Comparison of ENCODE assay signal across 9 cellular contexts in genomic region chr5:55160493-55161209, GRCh38. TPM values are rescaled to one million over a fixed set of nuclear protein-coding genes. Genes with fewer than 3 reads are reported as not detected.
DNase-seq lines count a peak whose midpoint lies in the region; ATAC-seq and TF ChIP-seq lines count a peak whose summit lies in the region.
"Had no signal": no experiment of that assay in that cellular context is flagged by ENCODE, and none has a peak within 500 bp of the region (broad histone marks: within the 10 kb centered on the region; RNA-seq: fewer than 3 reads in every experiment).

No MANE protein-coding gene starts in this region.

- H3K4me3 ChIP-seq in Caco-2 (ENCODE audit: low read depth, low read length) (peak overlapping the region; percentile 32), SJCRH30 (peak overlapping the region; percentile 67), fibroblast of pulmonary artery (replicated peaks; ENCODE audit: low read depth, low read length) (peak overlapping the region; percentile 70), osteoblast (ENCODE audit: insufficient read depth, low read length) (peak overlapping the region; percentile 83)

- H2AFZ ChIP-seq in osteoblast (ENCODE audit: low read length), result peak overlapping the region; percentile 79

- H3K4me3 Mint-ChIP-seq in Caco-2 (ENCODE audit: unreplicated experiment), result peak overlapping the region; percentile 78
- H3K4me3 Mint-ChIP-seq in naive thymus-derived CD8-positive, alpha-beta T cell, result no peak overlapping the region

- intact Hi-C loops in Caco-2 (cut with micrococcal nuclease; ENCODE audit: unreplicated experiment), result no loop called here

- H3K4me1 ChIP-seq in Caco-2 (no peaks in the 10 kb centered on the region), SJCRH30 (no peaks in the 10 kb centered on the region), osteoblast (ENCODE audit: insufficient read depth, low read length) (peaks cover 15% of the 10 kb centered on the region)

- H3K36me3 ChIP-seq in Caco-2 (ENCODE audit: control insufficient read depth, insufficient read depth, low read length) (no peaks in the 10 kb centered on the region), SJCRH30 (peaks cover 17% of the 10 kb centered on the region), osteoblast (ENCODE audit: insufficient read depth, low read length) (peaks cover 41% of the 10 kb centered on the region)

- H3K4me2 ChIP-seq in osteoblast (ENCODE audit: insufficient read depth, low read length), result peak overlapping the region; percentile 83

- H3K27me3 ChIP-seq in Caco-2 (replicated peaks; ENCODE audit: control insufficient read depth, insufficient read depth, low read length) (no peaks in the 10 kb centered on the region), SJCRH30 (no peaks in the 10 kb centered on the region), osteoblast (ENCODE audit: insufficient read depth, low read length) (no peaks in the 10 kb centered on the region)

- POLR2A ChIA-PET in Caco-2 (lab: Charles Lee), result no interaction called here
- POLR2A ChIA-PET in naive thymus-derived CD8-positive, alpha-beta T cell (lab: Charles Lee), result no interaction called here

- H3K9me3 Mint-ChIP-seq in Caco-2 (ENCODE audit: unreplicated experiment), result no peaks in the 10 kb centered on the region
- H3K9me3 Mint-ChIP-seq in naive thymus-derived CD8-positive, alpha-beta T cell, result peaks cover 0 to 7% (median 2%) of the 10 kb centered on the region in 9 donors

- no peak for ATAC-seq in HG03025 (IDR thresholded peaks at IDR 0.05; ENCODE audit: low FRiP score, unreplicated experiment)
- no peak for ATAC-seq in naive thymus-derived CD8-positive, alpha-beta T cell

- TF ChIP-seq CTCF in Caco-2 (IDR thresholded peaks at IDR 0.05; ENCODE audit: insufficient read depth in 1 of 2, low read depth in 1 of 2, low read length in 1 of 2, severe bottlenecking in 1 of 2, unreplicated experiment in 1 of 2), result no peak
- TF ChIP-seq CTCF in fibroblast of pulmonary artery (IDR thresholded peaks at IDR 0.05; ENCODE audit: low read length, missing control alignments), result no peak
- no peak for TF ChIP-seq CTCF in osteoblast (IDR thresholded peaks at IDR 0.05; ENCODE audit: extremely low read depth, low read depth, low read length)

- CTCF ChIA-PET in Caco-2 (lab: Charles Lee), result interaction anchor here (0.6 to 1.6 kb wide), 17 partner anchors 15 to 644 kb away, joined by 3 to 42 read pairs (median 4); partner anchors contain the start of genes CCNO and MCIDAS

- peaks cover 34% of the 10 kb centered on the region for H4K20me1 ChIP-seq in osteoblast (ENCODE audit: insufficient read depth, low read length)

- BruUV-seq in Caco-2 (replicated peaks; lab: Mats Ljungman, UMichigan), result TSS peak; percentile 70

- peak in 1 of 2 experiments; percentile 39 for DNase-seq in Caco-2
- peak; percentile 74 to 83 for DNase-seq in SJCRH30
- DNase-seq in fibroblast of pulmonary artery (ENCODE audit: low read depth), result peak; percentile 96
- DNase-seq in osteoblast (ENCODE audit: insufficient read length, low spot score, missing footprints), result peak; percentile 88
- no peak for DNase-seq in T-helper 9 cell
- DNase-seq in stimulated activated CD4-positive, alpha-beta T cell treated with anti-CD3 and anti-CD28 coated beads, Interleukin-12 subunit alpha, Interleukin-12 subunit beta, amount 100 ng/mL, for 4 hours, result no peak
- DNase-seq in naive thymus-derived CD8-positive, alpha-beta T cell, result no peak

- no peaks in the 10 kb centered on the region for H3K36me3 Mint-ChIP-seq in Caco-2 (ENCODE audit: insufficient read depth, unreplicated experiment)
- H3K36me3 Mint-ChIP-seq in naive thymus-derived CD8-positive, alpha-beta T cell, result no peaks in the 10 kb centered on the region

- peaks cover 13% of the 10 kb centered on the region for H3K27me3 Mint-ChIP-seq in Caco-2 (ENCODE audit: insufficient read depth, unreplicated experiment)
- peaks cover 10 to 40% (median 17%) of the 10 kb centered on the region in 5 donors for H3K27me3 Mint-ChIP-seq in naive thymus-derived CD8-positive, alpha-beta T cell

- H3K9me3 ChIP-seq in Caco-2 (no peaks in the 10 kb centered on the region), SJCRH30 (replicated peaks) (no peaks in the 10 kb centered on the region), osteoblast (ENCODE audit: low read depth, low read length) (no peaks in the 10 kb centered on the region)

- peaks cover 34% of the 10 kb centered on the region for H3K79me2 ChIP-seq in osteoblast (ENCODE audit: insufficient read depth, low read length)

- H3K27ac ChIP-seq in SJCRH30, result peak overlapping the region; percentile 72
- H3K27ac ChIP-seq in osteoblast (ENCODE audit: low read depth, low read length), result peak overlapping the region; percentile 95

- no peaks in the 10 kb centered on the region for H3K4me1 Mint-ChIP-seq in Caco-2 (ENCODE audit: low read depth, unreplicated experiment)
- peaks cover 0 to 4% (median 0%) of the 10 kb centered on the region in 4 donors for H3K4me1 Mint-ChIP-seq in naive thymus-derived CD8-positive, alpha-beta T cell

- H3K27ac Mint-ChIP-seq in Caco-2 (ENCODE audit: unreplicated experiment), result peak overlapping the region; percentile 78
- H3K27ac Mint-ChIP-seq in naive thymus-derived CD8-positive, alpha-beta T cell, result no peak overlapping the region

RNA-seq across cellular contexts. Expression of gene GPX8, which starts 0.7 kb away (rescaled TPM):
- total RNA-seq in Caco-2 (2022) (18.8 and 18.9 TPM in 2 replicates), osteoblast (143 and 158 TPM in 2 replicates)
- 42.9 and 46.0 TPM in 2 replicates for total RNA-seq in SJCRH30 (2014; rRNA removed; shearing (Covaris generic))
- total RNA-seq in naive thymus-derived CD8-positive, alpha-beta T cell, result not detected
- not detected for polyA plus RNA-seq in naive thymus-derived CD8-positive, alpha-beta T cell

RNA-seq across cellular contexts. Expression of gene CDC20B, which starts 12.3 kb away (rescaled TPM):
- total RNA-seq in Caco-2 (2022) (not detected in 2 replicates), osteoblast (not detected in 2 replicates)
- 0.02 TPM in 1 of 2 replicates, not detected in the other for total RNA-seq in SJCRH30 (2014; rRNA removed; shearing (Covaris generic))
- not detected for total RNA-seq in naive thymus-derived CD8-positive, alpha-beta T cell
- polyA plus RNA-seq in naive thymus-derived CD8-positive, alpha-beta T cell, result not detected
- polyA plus RNA-seq: neural cell had no signal

RNA-seq across cellular contexts. Expression of gene GZMA, which starts 58.2 kb away (rescaled TPM):
- total RNA-seq in Caco-2 (2022) (not detected in 2 replicates), osteoblast (not detected in 2 replicates)
- not detected in 2 replicates for total RNA-seq in SJCRH30 (2014; rRNA removed; shearing (Covaris generic))
- 1 to 10 TPM; 5.4 to 7.3 TPM for total RNA-seq in naive thymus-derived CD8-positive, alpha-beta T cell
- polyA plus RNA-seq in naive thymus-derived CD8-positive, alpha-beta T cell, result 100 to 1,000 TPM in 1 of 3 donors, 10 to 100 TPM in 2; 12.6 to 713 (median 35.7) TPM
- polyA plus RNA-seq: neural cell had no signal

Comparison
In these comparisons a context has a peak if more than half of its experiments do, and no peak if none do; other contexts are left out.
1. DNase-seq: peak in SJCRH30 (2 of 2), fibroblast of pulmonary artery (single experiment) and osteoblast (single experiment); none in T-helper 9 cell (single experiment), stimulated activated CD4-positive, alpha-beta T cell treated with anti-CD3 and anti-CD28 coated beads, Interleukin-12 subunit alpha, Interleukin-12 subunit beta, amount 100 ng/mL, for 4 hours (single experiment) and naive thymus-derived CD8-positive, alpha-beta T cell (0 of 10).
2. H3K4me3 ChIP-seq: peak in every context shown above with its lines; median percentile 83 in osteoblast; 70 in fibroblast of pulmonary artery; 67 in SJCRH30; 32 in Caco-2.
3. RNA of gene GPX8, which starts 0.7 kb away (total RNA-seq): 143 to 158 TPM in osteoblast, 42.9 to 46.0 TPM in SJCRH30 and 18.8 to 18.9 TPM in Caco-2; not detected in naive thymus-derived CD8-positive, alpha-beta T cell; every median in the first group is over 10 times any median in the second.